Comparison of ENCODE assay signal across 8 cellular contexts in genomic region chr4:2469192-2469984, GRCh38. TPM values are rescaled to one million over a fixed set of nuclear protein-coding genes. Genes with fewer than 3 reads are reported as not detected.
A peak's percentile ranks its signal among the peaks of the same experiment; 100 is the strongest.
DNase-seq lines count a peak whose midpoint lies in the region; ATAC-seq and TF ChIP-seq lines count a peak whose summit lies in the region.

No MANE protein-coding gene starts in this region.

- H3K27ac ChIP-seq in left ventricle myocardium inferior (replicated peaks) (peak overlapping the region; percentile 98), sigmoid colon (peak overlapping the region; percentile 89 to 98 (median 94))

- H3K9me3 Mint-ChIP-seq in activated naive CD4-positive, alpha-beta T cell treated with anti-CD3 and anti-CD28 coated beads, Interleukin-2, amount 10 ng/mL, durations not matched to agents 7 days and 5 days, result no peaks in the 10 kb centered on the region

- DNase-seq in AG09309 (ENCODE audit: low read depth), result no peak
- DNase-seq in RPMI8226, result peak; percentile 70
- DNase-seq in activated naive CD4-positive, alpha-beta T cell treated with anti-CD3 and anti-CD28 coated beads, Interleukin-2, amount 10 ng/mL, durations not matched to agents 7 days and 5 days, result peak; percentile 85
- DNase-seq in left ventricle myocardium inferior, result peak; percentile 34
- DNase-seq in sigmoid colon, result no peak
- DNase-seq in NCI-H2029 treated with DMSO at 0.1 percent for 48 hours (lab: John Stamatoyannopoulos, UW), result no peak

- H3K36me3 Mint-ChIP-seq in activated naive CD4-positive, alpha-beta T cell treated with anti-CD3 and anti-CD28 coated beads, Interleukin-2, amount 10 ng/mL, durations not matched to agents 7 days and 5 days, result peaks cover 38% of the 10 kb centered on the region

- H3K27me3 ChIP-seq in left ventricle myocardium inferior (ENCODE audit: low read depth), result no peaks in the 10 kb centered on the region
- no peaks in the 10 kb centered on the region for H3K27me3 ChIP-seq in sigmoid colon

- H3K4me1 ChIP-seq in left ventricle myocardium inferior, result peaks cover 50% of the 10 kb centered on the region
- H3K4me1 ChIP-seq in sigmoid colon, result peaks cover 0 to 34% (median 27%) of the 10 kb centered on the region in 4 donors

- WGBS in sigmoid colon, 2 donors, result 0% methylated on average over 78 of the region's 78 CpGs

- H3K9me3 ChIP-seq in left ventricle myocardium inferior (replicated peaks) (no peaks in the 10 kb centered on the region), sigmoid colon (no peaks in the 10 kb centered on the region)

- peak overlapping the region; percentile 98 for H3K4me3 Mint-ChIP-seq in activated naive CD4-positive, alpha-beta T cell treated with anti-CD3 and anti-CD28 coated beads, Interleukin-2, amount 10 ng/mL, durations not matched to agents 7 days and 5 days

- peaks cover 27% of the 10 kb centered on the region for H3K36me3 ChIP-seq in left ventricle myocardium inferior
- H3K36me3 ChIP-seq in sigmoid colon, result peaks cover 0 to 27% (median 0%) of the 10 kb centered on the region in 4 donors

- H3K27me3 Mint-ChIP-seq in activated naive CD4-positive, alpha-beta T cell treated with anti-CD3 and anti-CD28 coated beads, Interleukin-2, amount 10 ng/mL, durations not matched to agents 7 days and 5 days, result no peaks in the 10 kb centered on the region

- intact Hi-C loops in left ventricle myocardium inferior (cut with micrococcal nuclease) (no loop called here), sigmoid colon (cut with DNase I) (loop anchor here (2.0 to 5.0 kb wide), 5 partner anchors 52 to 461 kb away; partner anchors contain the start of genes CFAP99, FAM193A, MXD4 and NELFA)

- peak overlapping the region; percentile 74 for H3K4me3 ChIP-seq in AG09309 (ENCODE audit: control insufficient read depth, low read depth, low read length)
- peak overlapping the region; percentile 85 for H3K4me3 ChIP-seq in left ventricle myocardium inferior
- H3K4me3 ChIP-seq in sigmoid colon, result peak overlapping the region; percentile 84 to 93 (median 86)

- no peak for TF ChIP-seq EP300 in sigmoid colon (IDR thresholded peaks at IDR 0.05)

- ATAC-seq in GM18868 (IDR thresholded peaks at IDR 0.05; ENCODE audit: unreplicated experiment) (peak; percentile 42), HG03097 (IDR thresholded peaks at IDR 0.05; ENCODE audit: low FRiP score, unreplicated experiment) (peak; percentile 41)

- peaks cover 46% of the 10 kb centered on the region for H3K4me1 Mint-ChIP-seq in activated naive CD4-positive, alpha-beta T cell treated with anti-CD3 and anti-CD28 coated beads, Interleukin-2, amount 10 ng/mL, durations not matched to agents 7 days and 5 days

- TF ChIP-seq CTCF in AG09309 (IDR thresholded peaks at IDR 0.05; ENCODE audit: control insufficient read depth, insufficient read depth, low read depth, low read length, missing control alignments), result no peak
- no peak for TF ChIP-seq CTCF in left ventricle myocardium inferior (IDR thresholded peaks at IDR 0.05; ENCODE audit: borderline replicate concordance)
- no peak for TF ChIP-seq CTCF in sigmoid colon (IDR thresholded peaks at IDR 0.05)

- TF ChIP-seq POLR2A in sigmoid colon (IDR thresholded peaks at IDR 0.05), result no peak

- CTCF ChIA-PET in activated naive CD4-positive, alpha-beta T cell treated with anti-CD3 and anti-CD28 coated beads, Interleukin-2, amount 10 ng/mL, durations not matched to agents 7 days and 5 days (lab: Charles Lee), result interaction anchor here (0.7 to 1.4 kb wide), 5 partner anchors 16 to 249 kb away, joined by 3 to 8 read pairs (median 3); no protein-coding TSS in a partner anchor

- peak overlapping the region; percentile 99 for H3K27ac Mint-ChIP-seq in activated naive CD4-positive, alpha-beta T cell treated with anti-CD3 and anti-CD28 coated beads, Interleukin-2, amount 10 ng/mL, durations not matched to agents 7 days and 5 days

RNA-seq across cellular contexts. Expression of gene RNF4, which starts 0.5 kb away (rescaled TPM):
- total RNA-seq in left ventricle myocardium inferior (26.0 TPM), sigmoid colon (10 to 100 TPM; 28.5 to 51.0 (median 40.4) TPM)
- polyA plus RNA-seq in sigmoid colon, result 10 to 100 TPM; 19.8 to 39.4 (median 31.2) TPM

RNA-seq across cellular contexts. Expression of gene CFAP99, which starts 50.6 kb away (rescaled TPM):
- total RNA-seq in left ventricle myocardium inferior, result not detected
- total RNA-seq in sigmoid colon, result not detected
- polyA plus RNA-seq in sigmoid colon, result under 1 TPM in 1 of 3 donors, not detected in 2; 0.58 TPM

RNA-seq across cellular contexts. Expression of gene ZFYVE28, which starts 50.9 kb away (rescaled TPM):
- total RNA-seq in left ventricle myocardium inferior, result 5.6 TPM
- total RNA-seq in sigmoid colon, result 10 to 100 TPM in 1 of 4 donors, 1 to 10 TPM in 3; 3.1 to 13.0 (median 3.9) TPM
- 10 to 100 TPM; 15.0 to 24.1 (median 20.4) TPM for polyA plus RNA-seq in sigmoid colon

Comparison
In these comparisons a context has a peak if more than half of its experiments do, and no peak if none do; other contexts are left out.
1. DNase-seq: peak in RPMI8226 (single experiment), activated naive CD4-positive, alpha-beta T cell treated with anti-CD3 and anti-CD28 coated beads, Interleukin-2, amount 10 ng/mL, durations not matched to agents 7 days and 5 days (single experiment) and left ventricle myocardium inferior (single experiment); none in AG09309 (single experiment), sigmoid colon (single experiment) and NCI-H2029 treated with DMSO at 0.1 percent for 48 hours (single experiment).
2. Peak in every context shown above with its lines, with median percentiles within 50 percentile points of each other: H3K4me3 ChIP-seq.